In the genomic region with DNA sequence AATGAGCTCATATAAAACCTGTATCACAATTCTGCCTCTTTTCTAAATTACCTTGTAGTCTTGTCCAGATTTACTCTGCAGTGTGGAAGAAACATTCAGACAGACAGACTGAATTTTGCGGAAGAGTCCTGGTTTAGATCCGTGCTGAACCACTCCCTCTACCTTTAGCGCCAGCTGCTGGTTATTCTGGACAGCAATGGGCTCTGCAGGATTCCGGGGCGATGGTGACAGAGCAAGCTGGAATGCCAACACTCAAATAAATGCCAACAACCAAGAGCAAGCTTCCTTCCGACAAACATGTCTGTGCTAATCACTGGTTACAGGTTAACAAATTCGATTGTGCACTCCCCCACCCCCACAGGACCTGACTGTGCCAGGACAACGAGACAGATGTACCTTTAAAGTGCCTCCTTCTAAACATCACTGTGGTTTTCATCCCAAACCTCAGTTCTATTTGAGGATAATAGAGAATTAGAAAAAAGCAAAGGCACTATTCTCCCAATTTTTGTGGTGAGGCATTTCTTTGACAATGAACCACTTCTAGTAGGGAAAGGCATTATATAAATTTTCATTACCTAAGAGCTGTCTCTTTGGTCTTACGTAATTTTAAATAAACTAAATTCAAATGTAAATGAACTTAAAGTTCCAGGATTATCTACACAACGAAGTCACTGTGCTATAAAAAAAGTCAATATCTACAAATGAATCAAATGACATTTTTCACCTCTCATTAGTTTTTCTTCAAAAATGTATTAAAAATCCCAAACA, we compare ENCODE assay signal across 10 cellular contexts.
DNase-seq lines count a peak whose midpoint lies in the region; ATAC-seq, FAIRE-seq and TF ChIP-seq lines count a peak whose summit lies in the region.
"Had no signal": no experiment of that assay in that cellular context is flagged by ENCODE, and none has a peak within 500 bp of the region (broad histone marks: within the 10 kb centered on the region; RNA-seq: fewer than 3 reads in every experiment).

No MANE protein-coding gene starts in this region.

- peak; percentile 78 for FAIRE-seq in RCC 7860 (lab: Jason Lieb, UNC)

- intact Hi-C loops in posterior vena cava (cut with DNase I) = no loop called here

- peaks cover 13% of the 10 kb centered on the region for H3F3A ChIP-seq in neural progenitor cell (ENCODE audit: low read depth)

- no peak for DNase-seq in DND-41
- DNase-seq in RCC 7860 (ENCODE audit: low spot score) = peak; percentile 76
- peak; percentile 10 to 74 for DNase-seq in fibroblast of lung (ENCODE audit: low read depth in 2 of 2)
- DNase-seq in neural progenitor cell (ENCODE audit: low spot score) = peak; percentile 65
- DNase-seq in posterior vena cava (ENCODE audit: low spot score) = no peak
- DNase-seq in activated naive CD4-positive, alpha-beta T cell treated with anti-CD3 and anti-CD28 coated beads, Interleukin-2, amount 50 U/mL, for 72 hours (ENCODE audit: low spot score in 2 of 2) = no peak
- DNase-seq in activated CD8-positive, alpha-beta memory T cell treated with anti-CD3 and anti-CD28 coated beads for 24 hours = no peak

- no peak overlapping the region for H3K4me3 ChIP-seq in DND-41 (ENCODE audit: low read depth in 1 of 2, low read length in 2 of 2)
- no peak overlapping the region for H3K4me3 ChIP-seq in fibroblast of lung (replicated peaks in 1 of 4; ENCODE audit: control extremely low read depth in 1 of 4, insufficient read depth in 1 of 4, low read depth in 3 of 4, low read length in 4 of 4)
- no peak overlapping the region for H3K4me3 ChIP-seq in neural progenitor cell
- H3K4me3 ChIP-seq: SJSA1 had no signal

- no peak for TF ChIP-seq POLR2A in GM18505 (IDR thresholded peaks at IDR 0.05; ENCODE audit: borderline replicate concordance, extremely low read depth, insufficient read depth, insufficient read length)

- H3K36me3 Mint-ChIP-seq in neural progenitor cell = peaks cover 13% of the 10 kb centered on the region
- H3K36me3 Mint-ChIP-seq in activated naive CD4-positive, alpha-beta T cell treated with anti-CD3 and anti-CD28 coated beads, Interleukin-2, amount 50 U/mL, for 72 hours = peaks cover 11 to 16% of the 10 kb centered on the region in 2 donors

- H3K4me3 Mint-ChIP-seq in neural progenitor cell = no peak overlapping the region
- H3K4me3 Mint-ChIP-seq: natural killer cell treated with Interleukin-12 subunit alpha and Interleukin-12 subunit beta and Interleukin-15 and Interleukin-18, amount 100 ng/mL, for 72 hours had no signal

- TF ChIP-seq CTCF in DND-41 (IDR thresholded peaks at IDR 0.05; ENCODE audit: borderline replicate concordance, extremely low read depth, low read length, poor library complexity, severe bottlenecking) (peak; percentile 13), fibroblast of lung (conservative IDR thresholded peaks at IDR 0.05 in 1 of 2, IDR thresholded peaks at IDR 0.05 in 1 of 2; ENCODE audit: low read depth in 1 of 2, low read length in 2 of 2) (peak; percentile 20 to 38), neural progenitor cell (IDR thresholded peaks at IDR 0.05) (peak; percentile 62)

- H3K9ac ChIP-seq in DND-41 (ENCODE audit: low read depth, low read length) (no peak overlapping the region), fibroblast of lung (ENCODE audit: insufficient read depth, low read length) (no peak overlapping the region), neural progenitor cell (no peak overlapping the region)

- H2AFZ ChIP-seq in DND-41 (ENCODE audit: low read depth, low read length) = no peak overlapping the region
- no peak overlapping the region for H2AFZ ChIP-seq in fibroblast of lung (ENCODE audit: low read length)
- H2AFZ ChIP-seq in neural progenitor cell (replicated peaks) = no peak overlapping the region

- no peaks in the 10 kb centered on the region for H3K9me3 Mint-ChIP-seq in neural progenitor cell
- H3K9me3 Mint-ChIP-seq in activated naive CD4-positive, alpha-beta T cell treated with anti-CD3 and anti-CD28 coated beads, Interleukin-2, amount 50 U/mL, for 72 hours = no peaks in the 10 kb centered on the region
- H3K9me3 Mint-ChIP-seq: natural killer cell treated with Interleukin-12 subunit alpha and Interleukin-12 subunit beta and Interleukin-15 and Interleukin-18, amount 100 ng/mL, for 72 hours had no signal

- H3K4me1 ChIP-seq in DND-41 (ENCODE audit: insufficient read depth, low read length) (no peaks in the 10 kb centered on the region), fibroblast of lung (ENCODE audit: control insufficient read depth, extremely low read depth, insufficient read depth, low read length) (no peaks in the 10 kb centered on the region), neural progenitor cell (peaks cover 10% of the 10 kb centered on the region)
- H3K4me1 ChIP-seq: SJSA1 had no signal

- H3K27ac ChIP-seq in DND-41 (ENCODE audit: low read length) (no peak overlapping the region), fibroblast of lung (ENCODE audit: insufficient read depth, low read length) (no peak overlapping the region), neural progenitor cell (no peak overlapping the region)
- H3K27ac ChIP-seq: SJSA1 had no signal

- ATAC-seq in DND-41 (ENCODE audit: insufficient read depth, low read depth) = no peak
- no peak for ATAC-seq in GM18505 (IDR thresholded peaks at IDR 0.05; ENCODE audit: unreplicated experiment)
- no peak for ATAC-seq in activated naive CD4-positive, alpha-beta T cell treated with anti-CD3 and anti-CD28 coated beads, Interleukin-2, amount 50 U/mL, for 72 hours
- ATAC-seq: natural killer cell treated with Interleukin-12 subunit alpha and Interleukin-12 subunit beta and Interleukin-15 and Interleukin-18, amount 100 ng/mL, for 72 hours had no signal

- H3K4me1 Mint-ChIP-seq in neural progenitor cell = peaks cover 6% of the 10 kb centered on the region

- H3K27ac Mint-ChIP-seq in neural progenitor cell = no peak overlapping the region
- H3K27ac Mint-ChIP-seq in activated naive CD4-positive, alpha-beta T cell treated with anti-CD3 and anti-CD28 coated beads, Interleukin-2, amount 50 U/mL, for 72 hours = no peak overlapping the region

- H4K20me1 ChIP-seq in DND-41 (ENCODE audit: insufficient read depth, low read length) (no peaks in the 10 kb centered on the region), fibroblast of lung (ENCODE audit: control insufficient read depth, extremely low read depth, insufficient read depth, low read length) (no peaks in the 10 kb centered on the region), neural progenitor cell (ENCODE audit: low read depth) (no peaks in the 10 kb centered on the region)

- H3K9me3 ChIP-seq in DND-41 (ENCODE audit: insufficient read depth, low read length, severe bottlenecking) = no peaks in the 10 kb centered on the region
- H3K9me3 ChIP-seq in fibroblast of lung (ENCODE audit: control insufficient read depth, insufficient read depth, low read depth, low read length) = no peaks in the 10 kb centered on the region
- no peaks in the 10 kb centered on the region for H3K9me3 ChIP-seq in neural progenitor cell (ENCODE audit: low read depth)
- H3K9me3 ChIP-seq: SJSA1 had no signal

- no peaks in the 10 kb centered on the region for H3K27me3 Mint-ChIP-seq in neural progenitor cell (ENCODE audit: insufficient read depth, low read depth)
- H3K27me3 Mint-ChIP-seq: natural killer cell treated with Interleukin-12 subunit alpha and Interleukin-12 subunit beta and Interleukin-15 and Interleukin-18, amount 100 ng/mL, for 72 hours had no signal

- H3K27me3 ChIP-seq in DND-41 (ENCODE audit: insufficient read depth, low read length, poor library complexity) = no peaks in the 10 kb centered on the region
- no peaks in the 10 kb centered on the region for H3K27me3 ChIP-seq in fibroblast of lung (ENCODE audit: control insufficient read depth, insufficient read depth, low read length)
- H3K27me3 ChIP-seq in neural progenitor cell = no peaks in the 10 kb centered on the region
- H3K27me3 ChIP-seq: SJSA1 had no signal

- H3K36me3 ChIP-seq in DND-41 (ENCODE audit: insufficient read depth, low read length) = peaks cover 59% of the 10 kb centered on the region
- no peaks in the 10 kb centered on the region for H3K36me3 ChIP-seq in fibroblast of lung (ENCODE audit: control insufficient read depth, insufficient read depth, low read length)
- no peaks in the 10 kb centered on the region for H3K36me3 ChIP-seq in neural progenitor cell

- H3K79me2 ChIP-seq in DND-41 (ENCODE audit: insufficient read depth, low read length) (no peaks in the 10 kb centered on the region), fibroblast of lung (ENCODE audit: control insufficient read depth, insufficient read depth, low read length) (no peaks in the 10 kb centered on the region), neural progenitor cell (ENCODE audit: low read depth) (no peaks in the 10 kb centered on the region)

- no peak overlapping the region for H3K4me2 ChIP-seq in DND-41 (ENCODE audit: insufficient read depth, low read length)
- H3K4me2 ChIP-seq in fibroblast of lung (ENCODE audit: extremely low read depth, insufficient read depth, low read length) = no peak overlapping the region
- no peak overlapping the region for H3K4me2 ChIP-seq in neural progenitor cell

Comparison
In these comparisons a context has a peak if more than half of its experiments do, and no peak if none do; other contexts are left out.
1. DNase-seq: peak in RCC 7860 (single experiment), fibroblast of lung (2 of 2) and neural progenitor cell (single experiment); none in DND-41 (single experiment), posterior vena cava (single experiment), activated naive CD4-positive, alpha-beta T cell treated with anti-CD3 and anti-CD28 coated beads, Interleukin-2, amount 50 U/mL, for 72 hours (0 of 2) and activated CD8-positive, alpha-beta memory T cell treated with anti-CD3 and anti-CD28 coated beads for 24 hours (single experiment).
2. Peak in every context shown above with its lines, with median percentiles within 50 percentile points of each other: CTCF ChIP-seq.